Comparison of ENCODE assay signal across 1 cellular context in the genomic region with DNA sequence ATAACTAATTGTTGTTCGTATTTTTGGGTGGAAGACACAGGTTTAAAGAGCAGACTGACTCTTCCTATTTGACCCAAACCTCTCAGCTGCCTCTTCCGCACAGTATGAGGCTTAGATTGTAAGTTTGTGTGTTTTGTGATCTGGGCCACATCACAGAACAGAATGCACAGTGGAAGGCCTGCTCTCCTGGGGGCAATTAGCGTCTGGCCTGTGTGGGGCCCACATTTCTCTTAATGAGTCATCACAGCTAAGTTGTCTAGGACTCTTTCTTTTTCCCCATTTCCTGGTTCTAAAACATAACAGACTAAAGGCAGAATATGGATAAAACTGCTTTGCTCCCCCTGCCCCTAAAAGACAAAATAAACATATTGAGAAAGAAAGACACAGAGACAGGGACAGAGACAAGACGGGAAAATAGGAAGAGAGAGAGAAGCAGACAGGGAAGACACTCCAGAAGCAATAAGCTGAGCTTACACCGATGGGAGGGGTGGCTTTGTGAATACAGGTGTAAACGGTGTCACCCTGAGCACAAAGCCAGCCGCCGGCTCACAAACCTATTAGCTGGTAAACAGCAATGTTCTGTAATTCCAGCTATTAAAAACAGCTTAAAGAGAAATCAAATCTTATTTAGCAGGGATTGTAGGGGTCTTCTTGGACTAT.
TF ChIP-seq lines count a peak whose summit lies in the region.

No MANE protein-coding gene starts in this region.

TF ChIP-seq in GM12878, 131 proteins besides CTCF, POLR2A, EP300 and RAD21 (continued from another document):
- TF ChIP-seq, protein P1, sequence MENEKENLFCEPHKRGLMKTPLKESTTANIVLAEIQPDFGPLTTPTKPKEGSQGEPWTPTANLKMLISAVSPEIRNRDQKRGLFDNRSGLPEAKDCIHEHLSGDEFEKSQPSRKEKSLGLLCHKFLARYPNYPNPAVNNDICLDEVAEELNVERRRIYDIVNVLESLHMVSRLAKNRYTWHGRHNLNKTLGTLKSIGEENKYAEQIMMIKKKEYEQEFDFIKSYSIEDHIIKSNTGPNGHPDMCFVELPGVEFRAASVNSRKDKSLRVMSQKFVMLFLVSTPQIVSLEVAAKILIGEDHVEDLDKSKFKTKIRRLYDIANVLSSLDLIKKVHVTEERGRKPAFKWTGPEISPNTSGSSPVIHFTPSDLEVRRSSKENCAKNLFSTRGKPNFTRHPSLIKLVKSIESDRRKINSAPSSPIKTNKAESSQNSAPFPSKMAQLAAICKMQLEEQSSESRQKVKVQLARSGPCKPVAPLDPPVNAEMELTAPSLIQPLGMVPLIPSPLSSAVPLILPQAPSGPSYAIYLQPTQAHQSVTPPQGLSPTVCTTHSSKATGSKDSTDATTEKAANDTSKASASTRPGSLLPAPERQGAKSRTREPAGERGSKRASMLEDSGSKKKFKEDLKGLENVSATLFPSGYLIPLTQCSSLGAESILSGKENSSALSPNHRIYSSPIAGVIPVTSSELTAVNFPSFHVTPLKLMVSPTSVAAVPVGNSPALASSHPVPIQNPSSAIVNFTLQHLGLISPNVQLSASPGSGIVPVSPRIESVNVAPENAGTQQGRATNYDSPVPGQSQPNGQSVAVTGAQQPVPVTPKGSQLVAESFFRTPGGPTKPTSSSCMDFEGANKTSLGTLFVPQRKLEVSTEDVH (IDR thresholded peaks at IDR 0.05; ENCODE audit: low read depth, partially characterized antibody), result no peak
- TF ChIP-seq, protein P2, sequence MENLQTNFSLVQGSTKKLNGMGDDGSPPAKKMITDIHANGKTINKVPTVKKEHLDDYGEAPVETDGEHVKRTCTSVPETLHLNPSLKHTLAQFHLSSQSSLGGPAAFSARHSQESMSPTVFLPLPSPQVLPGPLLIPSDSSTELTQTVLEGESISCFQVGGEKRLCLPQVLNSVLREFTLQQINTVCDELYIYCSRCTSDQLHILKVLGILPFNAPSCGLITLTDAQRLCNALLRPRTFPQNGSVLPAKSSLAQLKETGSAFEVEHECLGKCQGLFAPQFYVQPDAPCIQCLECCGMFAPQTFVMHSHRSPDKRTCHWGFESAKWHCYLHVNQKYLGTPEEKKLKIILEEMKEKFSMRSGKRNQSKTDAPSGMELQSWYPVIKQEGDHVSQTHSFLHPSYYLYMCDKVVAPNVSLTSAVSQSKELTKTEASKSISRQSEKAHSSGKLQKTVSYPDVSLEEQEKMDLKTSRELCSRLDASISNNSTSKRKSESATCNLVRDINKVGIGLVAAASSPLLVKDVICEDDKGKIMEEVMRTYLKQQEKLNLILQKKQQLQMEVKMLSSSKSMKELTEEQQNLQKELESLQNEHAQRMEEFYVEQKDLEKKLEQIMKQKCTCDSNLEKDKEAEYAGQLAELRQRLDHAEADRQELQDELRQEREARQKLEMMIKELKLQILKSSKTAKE (IDR thresholded peaks at IDR 0.05; ENCODE audit: low read depth, poor library complexity, severe bottlenecking), result no peak
- TF ChIP-seq, protein P3, sequence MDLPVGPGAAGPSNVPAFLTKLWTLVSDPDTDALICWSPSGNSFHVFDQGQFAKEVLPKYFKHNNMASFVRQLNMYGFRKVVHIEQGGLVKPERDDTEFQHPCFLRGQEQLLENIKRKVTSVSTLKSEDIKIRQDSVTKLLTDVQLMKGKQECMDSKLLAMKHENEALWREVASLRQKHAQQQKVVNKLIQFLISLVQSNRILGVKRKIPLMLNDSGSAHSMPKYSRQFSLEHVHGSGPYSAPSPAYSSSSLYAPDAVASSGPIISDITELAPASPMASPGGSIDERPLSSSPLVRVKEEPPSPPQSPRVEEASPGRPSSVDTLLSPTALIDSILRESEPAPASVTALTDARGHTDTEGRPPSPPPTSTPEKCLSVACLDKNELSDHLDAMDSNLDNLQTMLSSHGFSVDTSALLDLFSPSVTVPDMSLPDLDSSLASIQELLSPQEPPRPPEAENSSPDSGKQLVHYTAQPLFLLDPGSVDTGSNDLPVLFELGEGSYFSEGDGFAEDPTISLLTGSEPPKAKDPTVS (IDR thresholded peaks at IDR 0.05; ENCODE audit: low read depth, low read length), result no peak
- no peak for TF ChIP-seq SREBF1 (IDR thresholded peaks at IDR 0.05; ENCODE audit: low read length)
- TF ChIP-seq PML (IDR thresholded peaks at IDR 0.05; ENCODE audit: low read length), result no peak
- TF ChIP-seq, protein P4, sequence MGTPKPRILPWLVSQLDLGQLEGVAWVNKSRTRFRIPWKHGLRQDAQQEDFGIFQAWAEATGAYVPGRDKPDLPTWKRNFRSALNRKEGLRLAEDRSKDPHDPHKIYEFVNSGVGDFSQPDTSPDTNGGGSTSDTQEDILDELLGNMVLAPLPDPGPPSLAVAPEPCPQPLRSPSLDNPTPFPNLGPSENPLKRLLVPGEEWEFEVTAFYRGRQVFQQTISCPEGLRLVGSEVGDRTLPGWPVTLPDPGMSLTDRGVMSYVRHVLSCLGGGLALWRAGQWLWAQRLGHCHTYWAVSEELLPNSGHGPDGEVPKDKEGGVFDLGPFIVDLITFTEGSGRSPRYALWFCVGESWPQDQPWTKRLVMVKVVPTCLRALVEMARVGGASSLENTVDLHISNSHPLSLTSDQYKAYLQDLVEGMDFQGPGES (IDR thresholded peaks at IDR 0.05), result no peak
- TF ChIP-seq NR2F1 (conservative IDR thresholded peaks at IDR 0.05), result no peak; the same call in 1 of the 2 replicates
- no peak for TF ChIP-seq ESRRA (IDR thresholded peaks at IDR 0.05; ENCODE audit: low read length)
- peak; percentile 25; the same call in 1 of the 2 replicates for TF ChIP-seq RUNX3 (IDR thresholded peaks at IDR 0.05; ENCODE audit: low read length)
- TF ChIP-seq ATF7 (IDR thresholded peaks at IDR 0.05; ENCODE audit: low read depth), result no peak
- TF ChIP-seq, protein P5, sequence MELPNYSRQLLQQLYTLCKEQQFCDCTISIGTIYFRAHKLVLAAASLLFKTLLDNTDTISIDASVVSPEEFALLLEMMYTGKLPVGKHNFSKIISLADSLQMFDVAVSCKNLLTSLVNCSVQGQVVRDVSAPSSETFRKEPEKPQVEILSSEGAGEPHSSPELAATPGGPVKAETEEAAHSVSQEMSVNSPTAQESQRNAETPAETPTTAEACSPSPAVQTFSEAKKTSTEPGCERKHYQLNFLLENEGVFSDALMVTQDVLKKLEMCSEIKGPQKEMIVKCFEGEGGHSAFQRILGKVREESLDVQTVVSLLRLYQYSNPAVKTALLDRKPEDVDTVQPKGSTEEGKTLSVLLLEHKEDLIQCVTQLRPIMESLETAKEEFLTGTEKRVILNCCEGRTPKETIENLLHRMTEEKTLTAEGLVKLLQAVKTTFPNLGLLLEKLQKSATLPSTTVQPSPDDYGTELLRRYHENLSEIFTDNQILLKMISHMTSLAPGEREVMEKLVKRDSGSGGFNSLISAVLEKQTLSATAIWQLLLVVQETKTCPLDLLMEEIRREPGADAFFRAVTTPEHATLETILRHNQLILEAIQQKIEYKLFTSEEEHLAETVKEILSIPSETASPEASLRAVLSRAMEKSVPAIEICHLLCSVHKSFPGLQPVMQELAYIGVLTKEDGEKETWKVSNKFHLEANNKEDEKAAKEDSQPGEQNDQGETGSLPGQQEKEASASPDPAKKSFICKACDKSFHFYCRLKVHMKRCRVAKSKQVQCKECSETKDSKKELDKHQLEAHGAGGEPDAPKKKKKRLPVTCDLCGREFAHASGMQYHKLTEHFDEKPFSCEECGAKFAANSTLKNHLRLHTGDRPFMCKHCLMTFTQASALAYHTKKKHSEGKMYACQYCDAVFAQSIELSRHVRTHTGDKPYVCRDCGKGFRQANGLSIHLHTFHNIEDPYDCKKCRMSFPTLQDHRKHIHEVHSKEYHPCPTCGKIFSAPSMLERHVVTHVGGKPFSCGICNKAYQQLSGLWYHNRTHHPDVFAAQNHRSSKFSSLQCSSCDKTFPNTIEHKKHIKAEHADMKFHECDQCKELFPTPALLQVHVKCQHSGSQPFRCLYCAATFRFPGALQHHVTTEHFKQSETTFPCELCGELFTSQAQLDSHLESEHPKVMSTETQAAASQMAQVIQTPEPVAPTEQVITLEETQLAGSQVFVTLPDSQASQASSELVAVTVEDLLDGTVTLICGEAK (IDR thresholded peaks at IDR 0.05; ENCODE audit: borderline replicate concordance), result no peak
- no peak for TF ChIP-seq ZNF384 (IDR thresholded peaks at IDR 0.05; ENCODE audit: borderline replicate concordance, low read depth, low read length)
- TF ChIP-seq MTA2 (IDR thresholded peaks at IDR 0.05; ENCODE audit: low read depth), result peak; percentile 78
- no peak for TF ChIP-seq SPI1 (IDR thresholded peaks at IDR 0.05; ENCODE audit: borderline replicate concordance, insufficient read depth, low read depth, low read length)
